Comparison of ENCODE assay signal across 8 cellular contexts in genomic region chr7:3300651-3301471, GRCh38. TPM values are rescaled to one million over a fixed set of nuclear protein-coding genes. Genes with fewer than 3 reads are reported as not detected.
DNase-seq lines count a peak whose midpoint lies in the region; ATAC-seq and TF ChIP-seq lines count a peak whose summit lies in the region.

TSS of gene SDK1 (plus strand) at chr7:3301252. CDS start at chr7:3301587, 335 bp downstream.

- peak within 1 kb of the TSS; percentile 100 for H3K4me2 ChIP-seq in skeletal muscle satellite cell (ENCODE audit: low read length)

- H3K27ac ChIP-seq in brain microvascular endothelial cell (no peak within 1 kb of the TSS), iPS-18a (ENCODE audit: low read length) (no peak within 1 kb of the TSS)

- H3K4me1 ChIP-seq in iPS-18a (ENCODE audit: control insufficient read depth, low read depth, low read length) (peaks cover 6% of the 10 kb centered on the region), skeletal muscle satellite cell (ENCODE audit: control insufficient read depth, insufficient read depth, low read length) (peaks cover 13% of the 10 kb centered on the region)

- peak; percentile 59 for DNase-seq in NCI-H1694 (lab: John Stamatoyannopoulos, UW)
- DNase-seq in T1000 (lab: John Stamatoyannopoulos, UW) = peak; percentile 87
- DNase-seq in brain microvascular endothelial cell = peak; percentile 75
- no peak for DNase-seq in HT-29 (ENCODE audit: low spot score)

- ATAC-seq in HG02798 (IDR thresholded peaks at IDR 0.05; ENCODE audit: poor library complexity, unreplicated experiment) = peak; percentile 93

- H3K36me3 ChIP-seq in brain microvascular endothelial cell (replicated peaks) = no peaks in the 10 kb centered on the region
- H3K36me3 ChIP-seq in iPS-18a (ENCODE audit: control insufficient read depth, low read depth, low read length) = no peaks in the 10 kb centered on the region
- H3K36me3 ChIP-seq in skeletal muscle satellite cell (ENCODE audit: insufficient read depth, low read length) = no peaks in the 10 kb centered on the region

- no peaks in the 10 kb centered on the region for H3K9me3 ChIP-seq in iPS-18a (ENCODE audit: control insufficient read depth, low read depth, low read length)
- no peaks in the 10 kb centered on the region for H3K9me3 ChIP-seq in skeletal muscle satellite cell (replicated peaks; ENCODE audit: low read length)

- peak within 1 kb of the TSS; percentile 48 for H3K4me3 ChIP-seq in brain microvascular endothelial cell (ENCODE audit: low read depth, low read length)
- peak within 1 kb of the TSS; percentile 68 for H3K4me3 ChIP-seq in iPS-18a (ENCODE audit: low read length)
- peak within 1 kb of the TSS; percentile 81 for H3K4me3 ChIP-seq in skeletal muscle satellite cell (ENCODE audit: low read length)

- H3K27me3 ChIP-seq in brain microvascular endothelial cell (replicated peaks) (peaks cover 2% of the 10 kb centered on the region), iPS-18a (ENCODE audit: control insufficient read depth, insufficient read depth, low read length) (peaks cover 29% of the 10 kb centered on the region), skeletal muscle satellite cell (ENCODE audit: control insufficient read depth, insufficient read depth, low read length) (peaks cover 9% of the 10 kb centered on the region)

- peak; percentile 86 for TF ChIP-seq CTCF in GM12874 (IDR thresholded peaks at IDR 0.05; ENCODE audit: insufficient read depth, low read depth, low read length)
- peak; percentile 61 for TF ChIP-seq CTCF in brain microvascular endothelial cell (IDR thresholded peaks at IDR 0.05; ENCODE audit: low read depth, low read length, missing control alignments)

- in situ Hi-C loops in brain microvascular endothelial cell (cut with HindIII; ENCODE audit: low pct_ligation_motif_present, low sequenced_read_pairs) = no loop called here

- H3K9ac ChIP-seq in iPS-18a (ENCODE audit: low read length) = peak within 1 kb of the TSS; percentile 22
- peak within 1 kb of the TSS; percentile 58 for H3K9ac ChIP-seq in skeletal muscle satellite cell (ENCODE audit: low read depth, low read length)

RNA-seq across cellular contexts. Expression of gene SDK1, which starts in this region (rescaled TPM):
- under 0.01 and 2.0 TPM in 2 replicates for total RNA-seq in skeletal muscle satellite cell (2012; rRNA removed)
- not detected in 2 replicates for total RNA-seq in HT-29 (2014; rRNA removed; shearing (Covaris generic))
